Comparison of ENCODE assay signal across 8 cellular contexts in genomic region chr7:128862571-128863432, GRCh38. TPM values are rescaled to one million over a fixed set of nuclear protein-coding genes. Genes with fewer than 3 reads are reported as not detected.
A peak's percentile ranks its signal among the peaks of the same experiment; 100 is the strongest.
DNase-seq lines count a peak whose midpoint lies in the region; ATAC-seq and TF ChIP-seq lines count a peak whose summit lies in the region.

ATP6V1F (plus strand) TSS chr7:128862856; CDS start chr7:128862905, 49 bp downstream.

- TF ChIP-seq POLR2A in GM18951 (IDR thresholded peaks at IDR 0.05; ENCODE audit: extremely low read depth, insufficient read depth, insufficient read length) (peak; percentile 86), spleen (IDR thresholded peaks at IDR 0.05) (no peak)

- intact Hi-C loops in spleen (cut with DNase I; ENCODE audit: low total_unique reads), result no loop called here

- 0 to 1% (median 0%) methylated on average over 37 to 65 of the region's 65 CpGs for WGBS in spleen, 5 donors

- peaks cover 8 to 51% (median 28%) of the 10 kb centered on the region in 6 donors for H3K4me1 ChIP-seq in spleen

- peak; percentile 99 for DNase-seq in AG08396 (ENCODE audit: low spot score)
- peak; percentile 95 for DNase-seq in NCI-H345 treated with DMSO at 0.1 percent for 48 hours (lab: John Stamatoyannopoulos, UW; ENCODE audit: unreplicated experiment)
- DNase-seq in activated CD4-positive, CD25-positive, alpha-beta regulatory T cell (lab: John Stamatoyannopoulos, UW), result peak; percentile 96 to 99 (median 98)
- peak; percentile 99 for DNase-seq in central memory CD4-positive, alpha-beta T cell
- DNase-seq in inferior parietal cortex (ENCODE audit: extremely low spot score), result peak; percentile 98
- peak; percentile 99 for DNase-seq in spleen

- H3K27ac ChIP-seq in spleen, result peak within 1 kb of the TSS; percentile 68 to 90 (median 84)

- peak; percentile 76 for ATAC-seq in HG03196 (IDR thresholded peaks at IDR 0.05; ENCODE audit: unreplicated experiment)

- H3K36me3 ChIP-seq in spleen, result peaks cover 0 to 26% (median 14%) of the 10 kb centered on the region in 6 donors

- in situ Hi-C loops in GM18951 (cut with MboI; ENCODE audit: low sequenced_read_pairs, unreplicated experiment), result no loop called here

- H3K27me3 ChIP-seq in spleen (replicated peaks in 1 of 7), result no peaks in the 10 kb centered on the region

- peak in 2 of 11 experiments; percentile 6 to 29 for TF ChIP-seq CTCF in spleen (IDR thresholded peaks at IDR 0.05 in 8 of 11, conservative IDR thresholded peaks at IDR 0.05 in 3 of 11)

- H3K4me3 ChIP-seq in spleen, result peak within 1 kb of the TSS; percentile 69 to 92 (median 79)

- no peaks in the 10 kb centered on the region for H3K9me3 ChIP-seq in spleen

RNA-seq across cellular contexts. Expression of gene ATP6V1F, which starts in this region (rescaled TPM):
- 10 to 100 TPM; 78.3 to 95.5 (median 84.5) TPM for total RNA-seq in spleen
- polyA plus RNA-seq in spleen, result 100 to 1,000 TPM; 205 to 285 (median 262) TPM

Comparison
In these comparisons a context has a peak if more than half of its experiments do, and no peak if none do; other contexts are left out.
1. Peak in every context shown above with its lines: DNase-seq, ATAC-seq, H3K4me3 ChIP-seq and H3K27ac ChIP-seq.